In the genomic region with DNA sequence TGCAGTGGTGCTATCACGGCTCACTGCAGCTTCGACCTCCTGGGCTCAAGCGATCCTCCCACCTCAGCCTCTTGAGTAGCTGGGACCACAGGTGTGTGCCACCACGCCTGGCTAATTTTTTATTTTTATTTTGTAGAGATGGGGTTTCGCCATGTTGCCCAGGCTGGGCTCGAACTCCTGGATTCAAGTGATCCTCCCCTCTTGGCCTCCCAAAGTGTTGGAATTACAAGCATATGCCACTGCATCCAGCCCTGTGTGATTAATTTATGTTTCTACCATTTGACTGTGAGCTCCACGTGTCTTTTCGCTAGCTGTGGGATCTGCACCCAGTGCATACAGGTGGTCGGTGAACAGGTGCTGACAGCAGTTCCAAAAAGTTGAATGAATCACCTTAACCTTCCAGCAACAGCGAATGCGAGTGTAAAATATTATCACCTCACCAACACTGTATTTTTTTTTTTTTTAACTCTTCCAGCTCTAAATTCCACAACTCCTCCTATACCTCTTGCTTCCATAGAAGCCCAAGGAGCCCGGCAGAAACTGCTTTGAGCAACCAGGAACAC, we compare ENCODE assay signal across 8 cellular contexts. TPM values are rescaled to one million over a fixed set of nuclear protein-coding genes. Genes with fewer than 3 reads are reported as not detected.
A peak's percentile ranks its signal among the peaks of the same experiment; 100 is the strongest.
DNase-seq lines count a peak whose midpoint lies in the region; ATAC-seq, FAIRE-seq and TF ChIP-seq lines count a peak whose summit lies in the region.

No MANE protein-coding gene starts in this region.

- H3K4ac ChIP-seq in trophoblast cell (ENCODE audit: low read depth, low read length) = no peak overlapping the region

- no peak overlapping the region for H2AK5ac ChIP-seq in trophoblast cell (ENCODE audit: low read length)

- peak overlapping the region; percentile 2 for H2BK12ac ChIP-seq in trophoblast cell (ENCODE audit: low read length)

- peak overlapping the region; percentile 83 for H3K4me3 Mint-ChIP-seq in activated CD8-positive, alpha-beta memory T cell treated with anti-CD3 and anti-CD28 coated beads, Interleukin-2, amount 10 ng/mL, durations not matched to agents 7 days and 5 days
- H3K4me3 Mint-ChIP-seq in astrocyte (ENCODE audit: unreplicated experiment) = peak overlapping the region; percentile 89

- H2AFZ ChIP-seq in astrocyte (ENCODE audit: low read depth, low read length) (peak overlapping the region; percentile 32), trophoblast cell (ENCODE audit: insufficient read depth, low read length, poor library complexity) (peak overlapping the region; percentile 91)

- H2BK120ac ChIP-seq in trophoblast cell (ENCODE audit: insufficient read depth, low read length, poor library complexity) = no peak overlapping the region

- no CpG with 5 or more reads among the region's 12 CpGs for WGBS in trophoblast cell (ENCODE audit: extremely low coverage, insufficient coverage, insufficient read length)

- TF ChIP-seq CTCF in astrocyte (IDR thresholded peaks at IDR 0.05; ENCODE audit: insufficient read depth, low read depth, low read length) = no peak

- peaks cover 8% of the 10 kb centered on the region for H3K79me1 ChIP-seq in trophoblast cell (ENCODE audit: low read length)

- H3K27ac ChIP-seq in astrocyte (ENCODE audit: low read depth, low read length) = no peak overlapping the region
- H3K27ac ChIP-seq in trophoblast cell (ENCODE audit: low read depth, low read length) = no peak overlapping the region

- peak overlapping the region; percentile 79 for H3K27ac Mint-ChIP-seq in activated CD8-positive, alpha-beta memory T cell treated with anti-CD3 and anti-CD28 coated beads, Interleukin-2, amount 10 ng/mL, durations not matched to agents 7 days and 5 days
- H3K27ac Mint-ChIP-seq in astrocyte (ENCODE audit: unreplicated experiment) = no peak overlapping the region

- H3K4me2 ChIP-seq in astrocyte (ENCODE audit: low read length) (peak overlapping the region; percentile 95), trophoblast cell (ENCODE audit: low read length) (peak overlapping the region; percentile 26)

- no peaks in the 10 kb centered on the region for H3K27me3 Mint-ChIP-seq in activated CD8-positive, alpha-beta memory T cell treated with anti-CD3 and anti-CD28 coated beads, Interleukin-2, amount 10 ng/mL, durations not matched to agents 7 days and 5 days
- H3K27me3 Mint-ChIP-seq in astrocyte (ENCODE audit: low read depth, unreplicated experiment) = peaks cover 3% of the 10 kb centered on the region

- H3K18ac ChIP-seq in trophoblast cell (ENCODE audit: low read length) = no peak overlapping the region

- no peak overlapping the region for H3K4me3 ChIP-seq in astrocyte (ENCODE audit: insufficient read depth, low read depth, low read length)
- H3K4me3 ChIP-seq in trophoblast cell (ENCODE audit: low read depth, low read length) = no peak overlapping the region

- H3K9me3 ChIP-seq in astrocyte (ENCODE audit: insufficient read depth, low read depth, low read length) (peaks cover 2% of the 10 kb centered on the region), trophoblast cell (ENCODE audit: insufficient read depth, low read depth, low read length) (no peaks in the 10 kb centered on the region)

- H4K91ac ChIP-seq in trophoblast cell (ENCODE audit: low read depth, low read length) = no peak overlapping the region

- H3K23ac ChIP-seq in trophoblast cell (ENCODE audit: low read length) = no peak overlapping the region

- H3K9me3 Mint-ChIP-seq in activated CD8-positive, alpha-beta memory T cell treated with anti-CD3 and anti-CD28 coated beads, Interleukin-2, amount 10 ng/mL, durations not matched to agents 7 days and 5 days (ENCODE audit: low read depth) = peaks cover 3% of the 10 kb centered on the region
- peaks cover 2% of the 10 kb centered on the region for H3K9me3 Mint-ChIP-seq in astrocyte (ENCODE audit: unreplicated experiment)

- H3K79me2 ChIP-seq in astrocyte (ENCODE audit: insufficient read depth, low read length) (no peaks in the 10 kb centered on the region), trophoblast cell (ENCODE audit: control insufficient read depth, insufficient read depth, low read length, poor library complexity) (peaks cover 4% of the 10 kb centered on the region)

- H3K27me3 ChIP-seq in astrocyte (ENCODE audit: insufficient read depth, low read length) (no peaks in the 10 kb centered on the region), trophoblast cell (ENCODE audit: insufficient read depth, low read length) (no peaks in the 10 kb centered on the region)

- DNase-seq in activated CD8-positive, alpha-beta memory T cell treated with anti-CD3 and anti-CD28 coated beads, Interleukin-2, amount 10 ng/mL, durations not matched to agents 7 days and 5 days = no peak
- no peak for DNase-seq in activated CD8-positive, alpha-beta memory T cell treated with anti-CD3 and anti-CD28 coated beads, Interleukin-2, amount 50 U/mL, for 4 hours
- no peak for DNase-seq in astrocyte (ENCODE audit: low read depth)
- no peak for DNase-seq in trophoblast cell
- DNase-seq in cerebellar nuclear complex (lab: John Stamatoyannopoulos, UW) = no peak
- DNase-seq in retina = no peak
- no peak for DNase-seq in cerebellar cortex (ENCODE audit: low spot score)

- H2BK5ac ChIP-seq in trophoblast cell (ENCODE audit: low read depth, low read length, poor library complexity) = no peak overlapping the region

- CTCF ChIA-PET in activated CD8-positive, alpha-beta memory T cell treated with anti-CD3 and anti-CD28 coated beads, Interleukin-2, amount 10 ng/mL, durations not matched to agents 7 days and 5 days (lab: Charles Lee) = interaction anchor here (0.9 to 1.4 kb wide), 4 partner anchors 10 to 378 kb away, joined by 3 to 4 read pairs (median 4); a partner anchor contains a TSS

- peaks cover 2% of the 10 kb centered on the region for H3K36me3 Mint-ChIP-seq in activated CD8-positive, alpha-beta memory T cell treated with anti-CD3 and anti-CD28 coated beads, Interleukin-2, amount 10 ng/mL, durations not matched to agents 7 days and 5 days
- H3K36me3 Mint-ChIP-seq in astrocyte (ENCODE audit: low read depth, unreplicated experiment) = peaks cover 2% of the 10 kb centered on the region

- H3K36me3 ChIP-seq in astrocyte (ENCODE audit: insufficient read depth, low read length) (no peaks in the 10 kb centered on the region), trophoblast cell (ENCODE audit: control insufficient read depth in 1 of 2, insufficient read depth in 2 of 2, low read length in 2 of 2) (no peaks in the 10 kb centered on the region)

- ATAC-seq in activated CD8-positive, alpha-beta memory T cell treated with anti-CD3 and anti-CD28 coated beads, Interleukin-2, amount 10 ng/mL, durations not matched to agents 7 days and 5 days = peak; percentile 6
- peak; percentile 28 for ATAC-seq in HG03095 (IDR thresholded peaks at IDR 0.05; ENCODE audit: unreplicated experiment)

- FAIRE-seq in astrocyte (lab: Jason Lieb, UNC) = no peak

- no peak overlapping the region for H3K9ac ChIP-seq in astrocyte (ENCODE audit: low read length)
- H3K9ac ChIP-seq in trophoblast cell (ENCODE audit: low read length) = no peak overlapping the region

- peak overlapping the region; percentile 72 for H4K8ac ChIP-seq in trophoblast cell (ENCODE audit: low read depth, low read length)

- peaks cover 9% of the 10 kb centered on the region for H3K4me1 ChIP-seq in astrocyte (ENCODE audit: insufficient read depth, low read length)
- peaks cover 0 to 5% of the 10 kb centered on the region in 2 experiments for H3K4me1 ChIP-seq in trophoblast cell (ENCODE audit: control insufficient read depth in 1 of 2, insufficient read depth in 2 of 2, low read length in 2 of 2)

- H3K4me1 Mint-ChIP-seq in activated CD8-positive, alpha-beta memory T cell treated with anti-CD3 and anti-CD28 coated beads, Interleukin-2, amount 10 ng/mL, durations not matched to agents 7 days and 5 days = peaks cover 10% of the 10 kb centered on the region
- H3K4me1 Mint-ChIP-seq in astrocyte (ENCODE audit: low read depth, unreplicated experiment) = peaks cover 5% of the 10 kb centered on the region

- no peaks in the 10 kb centered on the region for H4K20me1 ChIP-seq in astrocyte (ENCODE audit: insufficient read depth, low read length)

- H3K14ac ChIP-seq in trophoblast cell (ENCODE audit: low read length) = no peak overlapping the region

- peak overlapping the region; percentile 39 for H4K12ac ChIP-seq in trophoblast cell (ENCODE audit: low read depth, low read length)

RNA-seq across cellular contexts. Expression of a gene that starts 0.5 kb away (rescaled TPM):
- 1 to 10 TPM; 2.7 to 3.9 TPM for total RNA-seq in activated CD8-positive, alpha-beta memory T cell treated with anti-CD3 and anti-CD28 coated beads, Interleukin-2, amount 10 ng/mL, durations not matched to agents 7 days and 5 days
- 3.5 and 3.7 TPM in 2 replicates for total RNA-seq in astrocyte
- polyA plus RNA-seq in trophoblast cell (2013) = 4.1 TPM in 2 replicates
